8 cellular contexts compared by ENCODE assay signal in genomic region chrX:48938721-48939416, GRCh38. TPM values are rescaled to one million over a fixed set of nuclear protein-coding genes. Genes with fewer than 3 reads are reported as not detected.
DNase-seq lines count a peak whose midpoint lies in the region; ATAC-seq and TF ChIP-seq lines count a peak whose summit lies in the region.

No MANE protein-coding gene starts in this region.

- WGBS in sigmoid colon, 2 donors = 33 to 73% methylated on average over 1 of the region's 1 CpG

- peak; percentile 71 for DNase-seq in activated T-helper 1 cell treated with anti-CD3 and anti-CD28 coated beads, Interleukin-12 subunit alpha, Interleukin-12 subunit beta, Interleukin-2, Interleukin-4 antibody, amounts not matched to agents 30 ng/mL and 10 ng/mL and 1 ng/mL, durations not matched to agents 14 hours and 24 hours and 36 hours (ENCODE audit: low spot score)
- peak; percentile 52 to 74 (median 73) for DNase-seq in stimulated activated CD4-positive, alpha-beta T cell treated with anti-CD3 and anti-CD28 coated beads, TNF-alpha, amount 100 ng/mL, for 48 hours (ENCODE audit: low read depth in 3 of 3)
- DNase-seq in iPS-NIHi7 (ENCODE audit: extremely low spot score) (no peak), SHP77 (lab: John Stamatoyannopoulos, UW) (no peak), sigmoid colon (no peak), HuH-7 (ENCODE audit: low spot score) (no peak)

- H3K4me1 ChIP-seq in sigmoid colon = peaks cover 0 to 13% (median 3%) of the 10 kb centered on the region in 4 donors

- H3K27ac ChIP-seq in sigmoid colon = no peak overlapping the region

- H3K27ac Mint-ChIP-seq in activated T-helper 1 cell treated with anti-CD3 and anti-CD28 coated beads, Interleukin-12 subunit alpha, Interleukin-12 subunit beta, Interleukin-2, Interleukin-4 antibody, amounts not matched to agents 30 ng/mL and 10 ng/mL and 1 ng/mL, durations not matched to agents 14 hours and 24 hours and 36 hours = peak overlapping the region; percentile 97

- TF ChIP-seq POLR2A in sigmoid colon (IDR thresholded peaks at IDR 0.05) = no peak

- H3K36me3 ChIP-seq in sigmoid colon = peaks cover 0 to 14% (median 6%) of the 10 kb centered on the region in 4 donors

- H3K4me1 Mint-ChIP-seq in activated T-helper 1 cell treated with anti-CD3 and anti-CD28 coated beads, Interleukin-12 subunit alpha, Interleukin-12 subunit beta, Interleukin-2, Interleukin-4 antibody, amounts not matched to agents 30 ng/mL and 10 ng/mL and 1 ng/mL, durations not matched to agents 14 hours and 24 hours and 36 hours (ENCODE audit: low read depth) = peaks cover 86% of the 10 kb centered on the region

- TF ChIP-seq EP300 in sigmoid colon (IDR thresholded peaks at IDR 0.05) = no peak

- peaks cover 57% of the 10 kb centered on the region for H3K36me3 Mint-ChIP-seq in activated T-helper 1 cell treated with anti-CD3 and anti-CD28 coated beads, Interleukin-12 subunit alpha, Interleukin-12 subunit beta, Interleukin-2, Interleukin-4 antibody, amounts not matched to agents 30 ng/mL and 10 ng/mL and 1 ng/mL, durations not matched to agents 14 hours and 24 hours and 36 hours (ENCODE audit: low read depth)

- intact Hi-C loops in activated T-helper 1 cell treated with anti-CD3 and anti-CD28 coated beads, Interleukin-12 subunit alpha, Interleukin-12 subunit beta, Interleukin-2, Interleukin-4 antibody, amounts not matched to agents 30 ng/mL and 10 ng/mL and 1 ng/mL, durations not matched to agents 14 hours and 24 hours and 36 hours (cut with micrococcal nuclease) = loop anchor here (5.0 to 10.0 kb wide), 4 partner anchors 137 to 1284 kb away; partner anchors contain the start of genes ELK1, HDAC6 and UXT
- intact Hi-C loops in sigmoid colon (cut with DNase I) = no loop called here

- no peaks in the 10 kb centered on the region for H3K27me3 Mint-ChIP-seq in activated T-helper 1 cell treated with anti-CD3 and anti-CD28 coated beads, Interleukin-12 subunit alpha, Interleukin-12 subunit beta, Interleukin-2, Interleukin-4 antibody, amounts not matched to agents 30 ng/mL and 10 ng/mL and 1 ng/mL, durations not matched to agents 14 hours and 24 hours and 36 hours (ENCODE audit: insufficient read depth)

- no peaks in the 10 kb centered on the region for H3K9me3 ChIP-seq in sigmoid colon

- H3K9me3 Mint-ChIP-seq in activated T-helper 1 cell treated with anti-CD3 and anti-CD28 coated beads, Interleukin-12 subunit alpha, Interleukin-12 subunit beta, Interleukin-2, Interleukin-4 antibody, amounts not matched to agents 30 ng/mL and 10 ng/mL and 1 ng/mL, durations not matched to agents 14 hours and 24 hours and 36 hours = no peaks in the 10 kb centered on the region

- ATAC-seq in GM19452 (IDR thresholded peaks at IDR 0.05; ENCODE audit: unreplicated experiment) = peak; percentile 45
- peak; percentile 56 for ATAC-seq in HG03432 (IDR thresholded peaks at IDR 0.05; ENCODE audit: unreplicated experiment)

- no peaks in the 10 kb centered on the region for H3K27me3 ChIP-seq in sigmoid colon

- TF ChIP-seq CTCF in sigmoid colon (IDR thresholded peaks at IDR 0.05) = no peak

- no peak overlapping the region for H3K4me3 ChIP-seq in sigmoid colon

- H3K4me3 Mint-ChIP-seq in activated T-helper 1 cell treated with anti-CD3 and anti-CD28 coated beads, Interleukin-12 subunit alpha, Interleukin-12 subunit beta, Interleukin-2, Interleukin-4 antibody, amounts not matched to agents 30 ng/mL and 10 ng/mL and 1 ng/mL, durations not matched to agents 14 hours and 24 hours and 36 hours = peak overlapping the region; percentile 87

RNA-seq across cellular contexts. Expression of gene OTUD5, which starts 18.5 kb away (rescaled TPM):
- 84.1 and 84.8 TPM in 2 replicates for total RNA-seq in activated T-helper 1 cell treated with anti-CD3 and anti-CD28 coated beads, Interleukin-12 subunit alpha, Interleukin-12 subunit beta, Interleukin-2, Interleukin-4 antibody, amounts not matched to agents 30 ng/mL and 10 ng/mL and 1 ng/mL, durations not matched to agents 14 hours and 24 hours and 36 hours
- total RNA-seq in sigmoid colon = 10 to 100 TPM; 33.6 to 41.4 (median 38.0) TPM
- polyA plus RNA-seq in sigmoid colon = 10 to 100 TPM; 22.4 to 39.3 (median 24.6) TPM

RNA-seq across cellular contexts. Expression of gene PIM2, which starts 20.0 kb away (rescaled TPM):
- 475 and 478 TPM in 2 replicates for total RNA-seq in activated T-helper 1 cell treated with anti-CD3 and anti-CD28 coated beads, Interleukin-12 subunit alpha, Interleukin-12 subunit beta, Interleukin-2, Interleukin-4 antibody, amounts not matched to agents 30 ng/mL and 10 ng/mL and 1 ng/mL, durations not matched to agents 14 hours and 24 hours and 36 hours
- 1 to 10 TPM; 2.4 to 6.9 (median 4.4) TPM for total RNA-seq in sigmoid colon
- polyA plus RNA-seq in sigmoid colon = 10 to 100 TPM in 1 of 3 donors, 1 to 10 TPM in 2; 6.6 to 42.0 (median 6.7) TPM

RNA-seq across cellular contexts. Expression of gene SLC35A2, which starts 27.4 kb away (rescaled TPM):
- 24.9 and 26.5 TPM in 2 replicates for total RNA-seq in activated T-helper 1 cell treated with anti-CD3 and anti-CD28 coated beads, Interleukin-12 subunit alpha, Interleukin-12 subunit beta, Interleukin-2, Interleukin-4 antibody, amounts not matched to agents 30 ng/mL and 10 ng/mL and 1 ng/mL, durations not matched to agents 14 hours and 24 hours and 36 hours
- 10 to 100 TPM in 1 of 4 donors, 1 to 10 TPM in 3; 5.6 to 20.2 (median 6.0) TPM for total RNA-seq in sigmoid colon
- polyA plus RNA-seq in sigmoid colon = 10 to 100 TPM in 1 of 3 donors, 1 to 10 TPM in 2; 6.0 to 43.9 (median 9.0) TPM

RNA-seq across cellular contexts. Expression of gene KCND1, which starts 32.8 kb away (rescaled TPM):
- total RNA-seq in activated T-helper 1 cell treated with anti-CD3 and anti-CD28 coated beads, Interleukin-12 subunit alpha, Interleukin-12 subunit beta, Interleukin-2, Interleukin-4 antibody, amounts not matched to agents 30 ng/mL and 10 ng/mL and 1 ng/mL, durations not matched to agents 14 hours and 24 hours and 36 hours = 3.3 and 4.0 TPM in 2 replicates
- total RNA-seq in sigmoid colon = 1 to 10 TPM in 3 of 4 donors, under 1 TPM in 1; 0.95 to 2.5 (median 1.3) TPM
- polyA plus RNA-seq in sigmoid colon = 1 to 10 TPM in 1 of 3 donors, not detected in 2; 1.7 TPM

RNA-seq across cellular contexts. Expression of gene PQBP1, which starts 41.1 kb away (rescaled TPM):
- total RNA-seq in activated T-helper 1 cell treated with anti-CD3 and anti-CD28 coated beads, Interleukin-12 subunit alpha, Interleukin-12 subunit beta, Interleukin-2, Interleukin-4 antibody, amounts not matched to agents 30 ng/mL and 10 ng/mL and 1 ng/mL, durations not matched to agents 14 hours and 24 hours and 36 hours = 112 and 119 TPM in 2 replicates
- 100 to 1,000 TPM in 2 of 4 donors, 10 to 100 TPM in 2; 83.1 to 103 (median 94.9) TPM for total RNA-seq in sigmoid colon
- 10 to 100 TPM; 65.0 to 80.8 (median 77.5) TPM for polyA plus RNA-seq in sigmoid colon

Comparison
In these comparisons a context has a peak if more than half of its experiments do, and no peak if none do; other contexts are left out.
1. DNase-seq: peak in activated T-helper 1 cell treated with anti-CD3 and anti-CD28 coated beads, Interleukin-12 subunit alpha, Interleukin-12 subunit beta, Interleukin-2, Interleukin-4 antibody, amounts not matched to agents 30 ng/mL and 10 ng/mL and 1 ng/mL, durations not matched to agents 14 hours and 24 hours and 36 hours (single experiment) and stimulated activated CD4-positive, alpha-beta T cell treated with anti-CD3 and anti-CD28 coated beads, TNF-alpha, amount 100 ng/mL, for 48 hours (3 of 3); none in iPS-NIHi7 (single experiment), SHP77 (0 of 2), sigmoid colon (single experiment) and HuH-7 (single experiment).
2. RNA of gene PIM2, which starts 20.0 kb away (total RNA-seq): 475 to 478 TPM in activated T-helper 1 cell treated with anti-CD3 and anti-CD28 coated beads, Interleukin-12 subunit alpha, Interleukin-12 subunit beta, Interleukin-2, Interleukin-4 antibody, amounts not matched to agents 30 ng/mL and 10 ng/mL and 1 ng/mL, durations not matched to agents 14 hours and 24 hours and 36 hours; 2.4 to 6.9 TPM in sigmoid colon; every median in the first group is over 10 times any median in the second.